In genomic region chr5:1182633-1183423, GRCh38 we compare ENCODE assay signal across 1 cellular context.
A peak's percentile ranks its signal among the peaks of the same experiment; 100 is the strongest.
TF ChIP-seq lines count a peak whose summit lies in the region.

No MANE protein-coding gene starts in this region.

TF ChIP-seq in HepG2, 621 proteins besides CTCF, POLR2A, EP300 and RAD21 (continued from another document and continues in another):
- TF ChIP-seq ZNF513 (CRISPR knock-in tag; conservative IDR thresholded peaks at IDR 0.05), result no peak
- TF ChIP-seq NFE2L2 (IDR thresholded peaks at IDR 0.05; ENCODE audit: low read length), result no peak
- peak; percentile 21; the same call in 1 of the 2 replicates for TF ChIP-seq ZNF460 (CRISPR knock-in tag; IDR thresholded peaks at IDR 0.05; ENCODE audit: borderline replicate concordance)
- TF ChIP-seq ZNF414 (CRISPR knock-in tag; IDR thresholded peaks at IDR 0.05), result no peak
- TF ChIP-seq ZNF570 (CRISPR knock-in tag; IDR thresholded peaks at IDR 0.05; ENCODE audit: borderline replicate concordance), result no peak
- TF ChIP-seq SIX4 (CRISPR knock-in tag; IDR thresholded peaks at IDR 0.05), result no peak
- TF ChIP-seq AGO1 (IDR thresholded peaks at IDR 0.05; ENCODE audit: low read depth, low read length, poor library complexity, severe bottlenecking), result no peak
- TF ChIP-seq ZNF451 (CRISPR knock-in tag; IDR thresholded peaks at IDR 0.05), result 0 out of 2 replicates have a peak, but pooled peaks have one; percentile 27
- no peak for TF ChIP-seq ZNF746 (CRISPR knock-in tag; IDR thresholded peaks at IDR 0.05)
- TF ChIP-seq RARG (CRISPR knock-in tag; IDR thresholded peaks at IDR 0.05; ENCODE audit: low read depth), result no peak
- TF ChIP-seq SP5 (CRISPR knock-in tag; IDR thresholded peaks at IDR 0.05; ENCODE audit: borderline replicate concordance, low read depth), result 0 out of 2 replicates have a peak, but pooled peaks have one; percentile 8
- no peak for TF ChIP-seq EEA1 (CRISPR knock-in tag; IDR thresholded peaks at IDR 0.05; ENCODE audit: borderline replicate concordance)
- no peak for TF ChIP-seq YY1 (IDR thresholded peaks at IDR 0.05; ENCODE audit: insufficient read depth, insufficient replicate concordance, low read depth, low read length)
- no peak for TF ChIP-seq PAF1 (CRISPR knock-in tag; IDR thresholded peaks at IDR 0.05)
- peak; percentile 60; the same call in 1 of the 2 replicates for TF ChIP-seq BRD4 (CRISPR knock-in tag; IDR thresholded peaks at IDR 0.05)
- TF ChIP-seq FOXM1 (CRISPR knock-in tag; IDR thresholded peaks at IDR 0.05), result no peak
- no peak for TF ChIP-seq ZXDC (CRISPR knock-in tag; IDR thresholded peaks at IDR 0.05)
- no peak for TF ChIP-seq PRDM10 (CRISPR knock-in tag; IDR thresholded peaks at IDR 0.05; ENCODE audit: low read depth)
- TF ChIP-seq TBX3 (IDR thresholded peaks at IDR 0.05; ENCODE audit: borderline replicate concordance), result no peak
- no peak for TF ChIP-seq FOXK1 (CRISPR knock-in tag; IDR thresholded peaks at IDR 0.05; ENCODE audit: borderline replicate concordance, low read depth)
- TF ChIP-seq ZSCAN12 (CRISPR knock-in tag; IDR thresholded peaks at IDR 0.05), result no peak
- no peak; the same call in 1 of the 2 replicates for TF ChIP-seq ZBTB42 (CRISPR knock-in tag; IDR thresholded peaks at IDR 0.05)
- no peak for TF ChIP-seq ZNF563 (CRISPR knock-in tag; IDR thresholded peaks at IDR 0.05)
- no peak for TF ChIP-seq ARID3A (IDR thresholded peaks at IDR 0.05; ENCODE audit: low read depth, low read length)
- peak; percentile 48 for TF ChIP-seq NCOA2 (CRISPR knock-in tag; IDR thresholded peaks at IDR 0.05)
- TF ChIP-seq ETS1 (CRISPR knock-in tag; IDR thresholded peaks at IDR 0.05), result no peak
- no peak for TF ChIP-seq ZNF546 (CRISPR knock-in tag; conservative IDR thresholded peaks at IDR 0.05)
- TF ChIP-seq ZNF672 (CRISPR knock-in tag; IDR thresholded peaks at IDR 0.05), result no peak
- no peak for TF ChIP-seq XBP1 (CRISPR knock-in tag; IDR thresholded peaks at IDR 0.05)
- no peak for TF ChIP-seq ZNF407 (CRISPR knock-in tag; IDR thresholded peaks at IDR 0.05; ENCODE audit: not compliant biosample characterization)
- no peak for TF ChIP-seq ONECUT2 (CRISPR knock-in tag; IDR thresholded peaks at IDR 0.05)
- no peak for TF ChIP-seq MTERF4 (CRISPR knock-in tag; IDR thresholded peaks at IDR 0.05)
- TF ChIP-seq NRL (CRISPR knock-in tag; IDR thresholded peaks at IDR 0.05; ENCODE audit: borderline replicate concordance), result 0 out of 2 replicates have a peak, but pooled peaks have one; percentile 40
- TF ChIP-seq ZSCAN30 (CRISPR knock-in tag; IDR thresholded peaks at IDR 0.05), result no peak
- peak; percentile 45 for TF ChIP-seq RBM22 (optimal IDR thresholded peaks at IDR 0.05; ENCODE audit: low read length)
- peak; percentile 51; the same call in 1 of the 2 replicates for TF ChIP-seq GATA4 (IDR thresholded peaks at IDR 0.05; ENCODE audit: borderline replicate concordance, low read depth)
- no peak for TF ChIP-seq ZKSCAN5 (CRISPR knock-in tag; IDR thresholded peaks at IDR 0.05)
